26 cellular contexts compared by ENCODE assay signal in the genomic region with DNA sequence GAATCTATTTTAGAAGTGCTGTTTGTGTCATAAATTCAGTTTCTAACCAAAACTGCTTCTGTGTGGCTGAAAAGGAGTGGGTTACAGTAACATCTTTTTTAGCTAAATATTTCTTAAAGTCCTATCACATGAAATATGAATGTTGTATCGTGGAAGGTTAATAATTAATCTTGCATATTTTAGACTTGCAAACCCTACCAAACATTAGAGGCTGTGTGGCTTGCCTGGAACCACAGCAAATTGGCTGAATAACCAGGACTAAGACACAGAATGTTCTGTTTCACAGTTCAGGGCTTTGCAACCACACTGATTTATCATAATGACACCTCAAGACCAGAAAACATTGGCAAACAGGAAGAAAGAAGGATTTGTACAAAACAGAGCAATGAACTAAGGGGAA.
"Had no signal": no experiment of that assay in that cellular context is flagged by ENCODE, and none has a peak within 500 bp of the region (broad histone marks: within the 10 kb centered on the region; RNA-seq: fewer than 3 reads in every experiment).

No MANE protein-coding gene starts in this region.

- H3K27me3 ChIP-seq: gastrocnemius medialis, heart left ventricle had no signal

- ATAC-seq: activated CD4-positive, alpha-beta T cell treated with anti-CD3 and anti-CD28 coated beads for 36 hours; activated T-cell treated with anti-CD3 and anti-CD28 coated beads, Interleukin-2, amount 50 U/mL, for 4 hours; activated T-helper 17 cell treated with anti-CD3 and anti-CD28 coated beads, Interleukin-2, amount 50 U/mL, for 72 hours; effector memory CD8-positive, alpha-beta T cell; esophagus mucosa; gastrocnemius medialis; heart left ventricle had no signal

- H3K9me3 ChIP-seq: gastrocnemius medialis had no signal

- DNase-seq: activated CD4-positive, alpha-beta memory T cell treated with anti-CD3 and anti-CD28 coated beads, Interleukin-2, amount 10 ng/mL, durations not matched to agents 7 days and 5 days; activated CD4-positive, alpha-beta T cell treated with anti-CD3 and anti-CD28 coated beads for 36 hours; activated CD4-positive, alpha-beta T cell treated with anti-CD3 and anti-CD28 coated beads, Interleukin-2, amount 10 ng/mL, durations not matched to agents 24 days and 14 days; activated CD4-positive, CD25-positive, alpha-beta regulatory T cell; activated CD4-positive, CD25-positive, alpha-beta regulatory T cell treated with anti-CD3 and anti-CD28 coated beads, Interleukin-2, amount 50 U/mL, for 72 hours; activated CD8-positive, alpha-beta memory T cell treated with anti-CD3 and anti-CD28 coated beads for 24 hours; activated effector memory CD4-positive, alpha-beta T cell treated with Interleukin-2 at 50 U/mL for 16 hours; activated gamma-delta T cell treated with Interleukin-2 at 50 U/mL for 16 hours; activated naive CD4-positive, alpha-beta T cell treated with anti-CD3 and anti-CD28 coated beads, Interleukin-2, amount 50 U/mL, for 16 hours; activated naive CD4-positive, alpha-beta T cell treated with Interleukin-2 at 50 U/mL for 16 hours; activated T-cell treated with anti-CD3 and anti-CD28 coated beads, Interleukin-2, amount 50 U/mL, for 4 hours; amniotic stem cell; anterior cingulate cortex; caudate nucleus; cortex of kidney; dermis blood vessel endothelial cell; effector CD4-positive, alpha-beta T cell; effector memory CD8-positive, alpha-beta T cell; foreskin fibroblast; gastrocnemius medialis; glutamatergic neuron; heart left ventricle; T-helper 2 cell had no signal

- H3K4me1 ChIP-seq: gastrocnemius medialis, heart left ventricle had no signal

- H3K36me3 ChIP-seq: gastrocnemius medialis, heart left ventricle had no signal

- H3K4me3 ChIP-seq: gastrocnemius medialis, heart left ventricle had no signal

- H3K27ac ChIP-seq: epithelial cell of prostate, gastrocnemius medialis, heart left ventricle had no signal
